23 cellular contexts compared by ENCODE assay signal in the genomic region with DNA sequence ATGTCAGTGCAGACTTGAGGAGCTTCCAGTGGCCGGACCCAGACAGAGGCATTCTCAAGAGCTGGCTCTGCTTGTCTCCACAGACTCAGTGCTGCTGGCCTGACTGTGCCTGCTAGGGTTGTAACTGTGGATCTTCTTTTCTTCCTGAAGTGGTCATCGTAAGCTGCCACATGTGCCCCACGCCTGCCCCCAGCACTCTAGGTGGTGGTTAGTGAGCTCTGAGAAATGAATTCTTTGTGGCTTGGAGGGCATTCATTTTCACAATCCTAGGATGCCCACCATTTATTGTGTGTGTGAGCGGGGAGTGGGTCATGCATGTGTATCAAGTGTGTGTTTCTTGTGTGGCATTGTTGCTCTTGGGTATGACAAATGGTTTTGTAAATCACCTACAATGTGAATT.
"Had no signal": no experiment of that assay in that cellular context is flagged by ENCODE, and none has a peak within 500 bp of the region (broad histone marks: within the 10 kb centered on the region; RNA-seq: fewer than 3 reads in every experiment).

No MANE protein-coding gene starts in this region.

- H3K27ac ChIP-seq: prostate gland, right atrium auricular region, stomach, thyroid gland, vagina had no signal

- H3K27ac Mint-ChIP-seq: memory B cell, nephron progenitor cell had no signal

- H3K4me1 Mint-ChIP-seq: nephron progenitor cell; stimulated activated effector memory CD8-positive, alpha-beta T cell treated with anti-CD3 and anti-CD28 coated beads, Interleukin-12 subunit alpha, Interleukin-12 subunit beta, amount 100 ng/mL, for 72 hours had no signal

- H3K4me3 Mint-ChIP-seq: effector memory CD8-positive, alpha-beta T cell; memory B cell; naive B cell; nephron progenitor cell; stimulated activated effector memory CD8-positive, alpha-beta T cell treated with anti-CD3 and anti-CD28 coated beads, Interleukin-12 subunit alpha, Interleukin-12 subunit beta, amount 100 ng/mL, for 72 hours had no signal

- H3K4me1 ChIP-seq: prostate gland, thyroid gland, vagina had no signal

- H3K9me3 ChIP-seq: prostate gland, right atrium auricular region, stomach, thyroid gland, vagina had no signal

- FAIRE-seq: endometrium, frontal cortex, keratinocyte had no signal

- H3K27me3 Mint-ChIP-seq: effector memory CD8-positive, alpha-beta T cell; memory B cell; naive B cell had no signal

- DNase-seq: cortex of kidney; effector memory CD8-positive, alpha-beta T cell; erythroblast; head of caudate nucleus; naive B cell; nephron progenitor cell; nucleus accumbens; stimulated activated CD4-positive, alpha-beta T cell treated with anti-CD3 and anti-CD28 coated beads, Interleukin-2, amount 100 ng/mL, for 24 hours; stimulated activated CD4-positive, alpha-beta T cell treated with anti-CD3 and anti-CD28 coated beads, Interleukin-4, amount 100 ng/mL, for 24 hours; stimulated activated naive CD4-positive, alpha-beta T cell treated with Interleukin-2 at 50 U/mL for 16 hours; stomach; thyroid gland; trophoblast cell had no signal

- H3K9me3 Mint-ChIP-seq: effector memory CD8-positive, alpha-beta T cell; memory B cell; naive B cell; nephron progenitor cell; stimulated activated effector memory CD8-positive, alpha-beta T cell treated with anti-CD3 and anti-CD28 coated beads, Interleukin-12 subunit alpha, Interleukin-12 subunit beta, amount 100 ng/mL, for 72 hours had no signal

- H3K27me3 ChIP-seq: right atrium auricular region, stomach, thyroid gland, vagina had no signal

- ATAC-seq: effector memory CD8-positive, alpha-beta T cell; sciatic nerve; stimulated activated effector memory CD8-positive, alpha-beta T cell treated with anti-CD3 and anti-CD28 coated beads, Interleukin-12 subunit alpha, Interleukin-12 subunit beta, amount 100 ng/mL, for 72 hours had no signal

- H3K4me3 ChIP-seq: lung, prostate gland, right atrium auricular region, stomach, thyroid gland, vagina had no signal
